8 cellular contexts compared by ENCODE assay signal in genomic region chr5:160118349-160119141, GRCh38. TPM values are rescaled to one million over a fixed set of nuclear protein-coding genes. Genes with fewer than 3 reads are reported as not detected.
A peak's percentile ranks its signal among the peaks of the same experiment; 100 is the strongest.
DNase-seq lines count a peak whose midpoint lies in the region; ATAC-seq, FAIRE-seq and TF ChIP-seq lines count a peak whose summit lies in the region.

No MANE protein-coding gene starts in this region.

- no peaks in the 10 kb centered on the region for H3K36me3 ChIP-seq in endothelial cell of umbilical vein (ENCODE audit: control insufficient read depth in 2 of 2, extremely low read depth in 1 of 2, insufficient read depth in 2 of 2, low read length in 2 of 2)
- H3K36me3 ChIP-seq in mucosa of stomach (ENCODE audit: control insufficient read depth, insufficient read depth, low read length) = no peaks in the 10 kb centered on the region

- POLR2A ChIA-PET in endothelial cell of umbilical vein (lab: Charles Lee) = interaction anchor here (0.5 to 1.0 kb wide), 4 partner anchors 21 to 300 kb away, joined by 3 to 6 read pairs (median 4); partner anchors contain the start of genes SLU7 and TTC1

- CTCF ChIA-PET in endothelial cell of umbilical vein (lab: Charles Lee) = interaction anchor here (0.7 to 1.8 kb wide), 14 partner anchors 9 to 306 kb away, joined by 3 to 21 read pairs (median 4); no protein-coding TSS in a partner anchor

- H3K9me1 ChIP-seq in endothelial cell of umbilical vein (replicated peaks; ENCODE audit: control insufficient read depth, extremely low read depth, insufficient read depth, low read length) = no peaks in the 10 kb centered on the region

- peak overlapping the region; percentile 71 to 88 (median 73) for H3K4me3 ChIP-seq in endothelial cell of umbilical vein (replicated peaks in 1 of 3; ENCODE audit: insufficient read depth in 1 of 3, low read depth in 1 of 3, low read length in 3 of 3)
- peak overlapping the region; percentile 60 for H3K4me3 ChIP-seq in mucosa of stomach (ENCODE audit: low read length)

- H2AFZ ChIP-seq in endothelial cell of umbilical vein (ENCODE audit: low read depth, low read length) = peak overlapping the region; percentile 63

- peak; percentile 33 for ATAC-seq in GM18505 (IDR thresholded peaks at IDR 0.05; ENCODE audit: unreplicated experiment)
- peak; percentile 24 for ATAC-seq in HG02571 (IDR thresholded peaks at IDR 0.05; ENCODE audit: unreplicated experiment)

- TF ChIP-seq POLR2A in GM18505 (IDR thresholded peaks at IDR 0.05; ENCODE audit: borderline replicate concordance, extremely low read depth, insufficient read depth, insufficient read length) (no peak), endothelial cell of umbilical vein (IDR thresholded peaks at IDR 0.05; ENCODE audit: low read depth, low read length) (peak; percentile 56)

- peak overlapping the region; percentile 56 for H3K27ac ChIP-seq in endothelial cell of umbilical vein (ENCODE audit: insufficient read depth, low read depth, low read length)

- intact Hi-C loops in endothelial cell of umbilical vein (cut with micrococcal nuclease) = loop anchor here (1.0 to 2.0 kb wide), 9 partner anchors 35 to 300 kb away; partner anchors contain the start of genes SLU7 and TTC1

- peaks cover 21% of the 10 kb centered on the region for H3K79me2 ChIP-seq in endothelial cell of umbilical vein (ENCODE audit: control insufficient read depth, insufficient read depth, low read length)

- H3K4me2 ChIP-seq in endothelial cell of umbilical vein (ENCODE audit: insufficient read depth, low read length) = peak overlapping the region; percentile 85

- H3K4me1 ChIP-seq in endothelial cell of umbilical vein (ENCODE audit: control insufficient read depth, extremely low read depth, insufficient read depth, low read length) = peaks cover 6% of the 10 kb centered on the region
- peaks cover 3% of the 10 kb centered on the region for H3K4me1 ChIP-seq in mucosa of stomach (ENCODE audit: control insufficient read depth, insufficient read depth, low read length)

- TSS peak; percentile 68 for BruUV-seq in endothelial cell of umbilical vein (replicated peaks; lab: Mats Ljungman, UMichigan)

- no peak for FAIRE-seq in endothelial cell of umbilical vein (lab: Jason Lieb, UNC)

- H3K9ac ChIP-seq in endothelial cell of umbilical vein (replicated peaks; ENCODE audit: extremely low read depth, insufficient read depth, low read length) (peak overlapping the region; percentile 85), mucosa of stomach (ENCODE audit: low read length) (peak overlapping the region; percentile 91)

- peak; percentile 80 for DNase-seq in NCI-H146 (lab: John Stamatoyannopoulos, UW)
- peak; percentile 15 to 24 for DNase-seq in activated CD8-positive, alpha-beta memory T cell treated with anti-CD3 and anti-CD28 coated beads for 4 hours (ENCODE audit: low read depth in 2 of 2)
- no peak for DNase-seq in endothelial cell of umbilical vein (ENCODE audit: low read depth, low spot score)
- DNase-seq in stimulated activated CD8-positive, alpha-beta memory T cell treated with anti-CD3 and anti-CD28 coated beads, Interleukin-7, amount 100 ng/mL, for 4 hours (ENCODE audit: low read depth in 2 of 2) = peak; percentile 13 to 52
- no peak for DNase-seq in NCI-H446 (lab: John Stamatoyannopoulos, UW)

- peaks cover 2 to 4% of the 10 kb centered on the region in 2 experiments for H3K27me3 ChIP-seq in endothelial cell of umbilical vein (ENCODE audit: control insufficient read depth in 2 of 2, insufficient read depth in 2 of 2, low read length in 2 of 2)
- peaks cover 3% of the 10 kb centered on the region for H3K27me3 ChIP-seq in mucosa of stomach (ENCODE audit: control insufficient read depth, insufficient read depth, low read length)

- no peak for TF ChIP-seq CTCF in endothelial cell of umbilical vein (IDR thresholded peaks at IDR 0.05; ENCODE audit: extremely low read depth in 1 of 2, insufficient read depth in 1 of 2, low read depth in 1 of 2, low read length in 2 of 2)

- H3K9me3 ChIP-seq in endothelial cell of umbilical vein (replicated peaks; ENCODE audit: control insufficient read depth, insufficient read depth, low read length) = no peaks in the 10 kb centered on the region
- no peaks in the 10 kb centered on the region for H3K9me3 ChIP-seq in mucosa of stomach (ENCODE audit: control insufficient read depth, low read length)

- no peaks in the 10 kb centered on the region for H4K20me1 ChIP-seq in endothelial cell of umbilical vein (replicated peaks; ENCODE audit: control insufficient read depth, extremely low read depth, insufficient read depth, low read length)

- dilution Hi-C loops in endothelial cell of umbilical vein (cut with MboI; ENCODE audit: extremely low pct_ligation_motif_present, low sequenced_read_pairs) = no loop called here

TF ChIP-seq in endothelial cell of umbilical vein, 7 proteins besides CTCF, POLR2A, EP300 and RAD21:
- TF ChIP-seq POLR2AphosphoS5 (IDR thresholded peaks at IDR 0.05; ENCODE audit: insufficient read depth, low read depth, low read length) (peak; percentile 65), JUN (IDR thresholded peaks at IDR 0.05; ENCODE audit: borderline replicate concordance, insufficient read depth, insufficient read length, low read depth) (no peak)
TF ChIP-seq in endothelial cell of umbilical vein: peak in this region for 1.

RNA-seq across cellular contexts. Expression of gene PWWP2A, which starts 0.7 kb away (rescaled TPM):
- 17.3 and 19.3 TPM in 2 replicates for total RNA-seq in endothelial cell of umbilical vein
- 4.6 and 4.8 TPM in 2 replicates for polyA plus RNA-seq in endothelial cell of umbilical vein
- 6.8 and 7.5 TPM in 2 replicates for polyA plus RNA-seq in endothelial cell of umbilical vein (2011; cell fraction: cytosol; rRNA removed)
- 13.2 and 13.6 TPM in 2 replicates for polyA plus RNA-seq in endothelial cell of umbilical vein (2011; cell fraction: nucleus; rRNA removed)
- polyA plus RNA-seq in endothelial cell of umbilical vein (2012) = 10.0 and 13.3 TPM in 2 replicates
- polyA minus RNA-seq in endothelial cell of umbilical vein = 11.3 and 14.6 TPM in 2 replicates
- 6.3 TPM for polyA minus RNA-seq in endothelial cell of umbilical vein (2011; cell fraction: cytosol; rRNA and poly(A)+ RNA removed)
- 7.2 and 13.2 TPM in 2 replicates for polyA minus RNA-seq in endothelial cell of umbilical vein (2011; cell fraction: nucleus; rRNA and poly(A)+ RNA removed)

Comparison
In these comparisons a context has a peak if more than half of its experiments do, and no peak if none do; other contexts are left out.
1. DNase-seq: peak in NCI-H146 (single experiment), activated CD8-positive, alpha-beta memory T cell treated with anti-CD3 and anti-CD28 coated beads for 4 hours (2 of 2) and stimulated activated CD8-positive, alpha-beta memory T cell treated with anti-CD3 and anti-CD28 coated beads, Interleukin-7, amount 100 ng/mL, for 4 hours (2 of 2); none in endothelial cell of umbilical vein (single experiment) and NCI-H446 (0 of 2).